16 cellular contexts compared by ENCODE assay signal in genomic region chr17:83133302-83134121, GRCh38. TPM values are rescaled to one million over a fixed set of nuclear protein-coding genes. Genes with fewer than 3 reads are reported as not detected.
A peak's percentile ranks its signal among the peaks of the same experiment; 100 is the strongest.
DNase-seq lines count a peak whose midpoint lies in the region; ATAC-seq and TF ChIP-seq lines count a peak whose summit lies in the region.
"Had no signal": no experiment of that assay in that cellular context is flagged by ENCODE, and none has a peak within 500 bp of the region (broad histone marks: within the 10 kb centered on the region; RNA-seq: fewer than 3 reads in every experiment).

No MANE protein-coding gene starts in this region.

- TF ChIP-seq CTCF in PC-9 (conservative IDR thresholded peaks at IDR 0.05) (no peak), epithelial cell of esophagus (IDR thresholded peaks at IDR 0.05; ENCODE audit: insufficient read depth, low read depth, low read length, missing control alignments) (no peak), retinal pigment epithelial cell (conservative IDR thresholded peaks at IDR 0.05; ENCODE audit: low read depth, low read length) (no peak), CD14-positive monocyte (IDR thresholded peaks at IDR 0.05) (no peak)

- peaks cover 0 to 2% (median 0%) of the 10 kb centered on the region in 7 donors for H3K9me3 Mint-ChIP-seq in CD14-positive monocyte
- H3K9me3 Mint-ChIP-seq: activated naive CD8-positive, alpha-beta T cell treated with anti-CD3 and anti-CD28 coated beads, Interleukin-2, amount 10 ng/mL, durations not matched to agents 7 days and 5 days; CD4-positive, CD25-positive, alpha-beta regulatory T cell; central memory CD8-positive, alpha-beta T cell had no signal

- H3K4me1 ChIP-seq in PC-9 (replicated peaks; ENCODE audit: insufficient read depth): peaks cover 24% of the 10 kb centered on the region

- no peaks in the 10 kb centered on the region for H4K20me1 ChIP-seq in PC-9 (ENCODE audit: insufficient read depth)

- peaks cover 0 to 1% of the 10 kb centered on the region in 2 donors for H3K36me3 Mint-ChIP-seq in CD14-positive monocyte
- H3K36me3 Mint-ChIP-seq: activated naive CD8-positive, alpha-beta T cell treated with anti-CD3 and anti-CD28 coated beads, Interleukin-2, amount 10 ng/mL, durations not matched to agents 7 days and 5 days; CD4-positive, CD25-positive, alpha-beta regulatory T cell had no signal

- POLR2A ChIA-PET in PC-9 (lab: Charles Lee; ENCODE audit: unreplicated experiment): interaction anchor here (0.6 to 0.7 kb wide), 3 partner anchors 20 to 559 kb away, joined by 3 read pairs; no protein-coding TSS in a partner anchor

- H3K9me2 ChIP-seq in PC-9 (ENCODE audit: insufficient read depth): no peaks in the 10 kb centered on the region

- intact Hi-C loops in PC-9 (cut with micrococcal nuclease; ENCODE audit: unreplicated experiment): no loop called here
- intact Hi-C loops in CD14-positive monocyte (cut with micrococcal nuclease): no loop called here

- H2AFZ ChIP-seq in PC-9: no peak overlapping the region

- DNase-seq in DMS53 (lab: John Stamatoyannopoulos, UW) (peak; percentile 29), DMS53 treated with DMSO at 0.1 percent for 48 hours (lab: John Stamatoyannopoulos, UW; ENCODE audit: unreplicated experiment) (no peak), PC-9 (peak; percentile 20 to 79), epithelial cell of esophagus (ENCODE audit: low read depth) (peak; percentile 46), retinal pigment epithelial cell (ENCODE audit: low read depth) (peak; percentile 8), CD14-positive monocyte (ENCODE audit: low spot score) (no peak)
- DNase-seq: activated naive CD8-positive, alpha-beta T cell treated with anti-CD3 and anti-CD28 coated beads, Interleukin-2, amount 10 ng/mL, durations not matched to agents 7 days and 5 days; CD4-positive, CD25-positive, alpha-beta regulatory T cell; kidney glomerular epithelial cell; MV-4-11; NCI-H226 had no signal

- ATAC-seq in GM21528 (IDR thresholded peaks at IDR 0.05; ENCODE audit: low FRiP score, unreplicated experiment) (no peak), HG03354 (IDR thresholded peaks at IDR 0.05; ENCODE audit: poor library complexity, severe bottlenecking, unreplicated experiment) (no peak)
- ATAC-seq: activated CD4-positive, CD25-positive, alpha-beta regulatory T cell treated with anti-CD3 and anti-CD28 coated beads, Interleukin-2, amount 50 U/mL, for 24 hours had no signal

- H3K27me3 Mint-ChIP-seq in CD14-positive monocyte (ENCODE audit: low read depth in 3 of 3): peaks cover 1 to 24% (median 9%) of the 10 kb centered on the region in 3 donors

- no peaks in the 10 kb centered on the region for H3K9me3 ChIP-seq in PC-9 (ENCODE audit: insufficient read depth, low read depth)

- H3K27ac ChIP-seq in PC-9: no peak overlapping the region
- H3K27ac ChIP-seq: 22Rv1 had no signal

- H3K27me3 ChIP-seq in PC-9 (ENCODE audit: insufficient read depth, low read depth): no peaks in the 10 kb centered on the region

- H3K4me1 Mint-ChIP-seq in CD14-positive monocyte: peaks cover 11% of the 10 kb centered on the region
- H3K4me1 Mint-ChIP-seq: activated naive CD8-positive, alpha-beta T cell treated with anti-CD3 and anti-CD28 coated beads, Interleukin-2, amount 10 ng/mL, durations not matched to agents 7 days and 5 days had no signal

- H3K36me3 ChIP-seq in PC-9 (ENCODE audit: low read depth): no peaks in the 10 kb centered on the region

- peak overlapping the region in 2 of 7 donors; percentile 14 to 46 for H3K27ac Mint-ChIP-seq in CD14-positive monocyte
- H3K27ac Mint-ChIP-seq: activated naive CD8-positive, alpha-beta T cell treated with anti-CD3 and anti-CD28 coated beads, Interleukin-2, amount 10 ng/mL, durations not matched to agents 7 days and 5 days had no signal

- no peak overlapping the region for H3K4me3 Mint-ChIP-seq in CD14-positive monocyte
- H3K4me3 Mint-ChIP-seq: activated naive CD8-positive, alpha-beta T cell treated with anti-CD3 and anti-CD28 coated beads, Interleukin-2, amount 10 ng/mL, durations not matched to agents 7 days and 5 days; CD4-positive, CD25-positive, alpha-beta regulatory T cell; central memory CD8-positive, alpha-beta T cell had no signal

- H3F3A ChIP-seq in PC-9 (ENCODE audit: insufficient read depth, low read depth): 0 out of 2 replicates have a peak, but pooled peaks cover 4% of the 10 kb centered on the region

- H3K4me3 ChIP-seq in PC-9: no peak overlapping the region
- H3K4me3 ChIP-seq in epithelial cell of esophagus (ENCODE audit: low read length): no peak overlapping the region
- H3K4me3 ChIP-seq in retinal pigment epithelial cell (ENCODE audit: low read length): no peak overlapping the region

- CTCF ChIA-PET in PC-9 (lab: Charles Lee): no interaction called here

- H3K4me2 ChIP-seq in PC-9: peak overlapping the region; percentile 38

- BruUV-seq in PC-9 (replicated peaks; lab: Mats Ljungman, UMichigan): no TSS peak

- H3K79me2 ChIP-seq in PC-9 (ENCODE audit: low read depth): no peaks in the 10 kb centered on the region

RNA-seq across cellular contexts. Expression of gene METRNL, which starts 54.1 kb away (rescaled TPM):
- total RNA-seq in PC-9 (2021): 44.6 and 61.7 TPM in 2 replicates
- 10 to 100 TPM; 13.1 to 29.8 TPM for polyA plus RNA-seq in CD14-positive monocyte

Comparison
In these comparisons a context has a peak if more than half of its experiments do, and no peak if none do; other contexts are left out.
1. DNase-seq: peak in DMS53 (single experiment), PC-9 (2 of 2), epithelial cell of esophagus (single experiment) and retinal pigment epithelial cell (single experiment); none in DMS53 treated with DMSO at 0.1 percent for 48 hours (single experiment) and CD14-positive monocyte (single experiment).